ENCODE assay signal across 21 cellular contexts in genomic region chr12:3673960-3674708, GRCh38.
"Had no signal": no experiment of that assay in that cellular context is flagged by ENCODE, and none has a peak within 500 bp of the region (broad histone marks: within the 10 kb centered on the region; RNA-seq: fewer than 3 reads in every experiment).

No MANE protein-coding gene starts in this region.

- H3K4me1 ChIP-seq: ascending aorta, breast epithelium, gastroesophageal sphincter, testis, upper lobe of left lung had no signal

- H3K4me3 Mint-ChIP-seq: activated CD4-positive, alpha-beta memory T cell treated with anti-CD3 and anti-CD28 coated beads for 36 hours; activated naive CD4-positive, alpha-beta T cell treated with anti-CD3 and anti-CD28 coated beads, Interleukin-2, amount 10 ng/mL, durations not matched to agents 7 days and 5 days; activated T-cell treated with anti-CD3 and anti-CD28 coated beads, Interleukin-2, amount 50 U/mL, for 24 hours; dendritic cell treated with granulocyte-macrophage colony-stimulating factor and Interleukin-4, amounts not matched to agents 40 ng/mL and 50 ng/mL, for 4 days; naive thymus-derived CD8-positive, alpha-beta T cell; stimulated activated memory B cell treated with anti-CD40 and anti-IgM and Interleukin-4, amounts not matched to agents 10 μg/mL and 1 μg/mL and 100 μg/mL, for 72 hours had no signal

- ATAC-seq: gastroesophageal sphincter; naive thymus-derived CD8-positive, alpha-beta T cell; stimulated activated memory B cell treated with anti-CD40 and anti-IgM and Interleukin-4, amounts not matched to agents 10 μg/mL and 1 μg/mL and 100 μg/mL, for 72 hours had no signal

- H3K27ac Mint-ChIP-seq: activated CD4-positive, alpha-beta memory T cell treated with anti-CD3 and anti-CD28 coated beads for 36 hours; activated naive CD4-positive, alpha-beta T cell treated with anti-CD3 and anti-CD28 coated beads, Interleukin-2, amount 10 ng/mL, durations not matched to agents 7 days and 5 days; activated T-cell treated with anti-CD3 and anti-CD28 coated beads, Interleukin-2, amount 50 U/mL, for 24 hours; dendritic cell treated with granulocyte-macrophage colony-stimulating factor and Interleukin-4, amounts not matched to agents 40 ng/mL and 50 ng/mL, for 4 days; stimulated activated memory B cell treated with anti-CD40 and anti-IgM and Interleukin-4, amounts not matched to agents 10 μg/mL and 1 μg/mL and 100 μg/mL, for 72 hours had no signal

- H3K9me3 Mint-ChIP-seq: activated CD4-positive, alpha-beta memory T cell treated with anti-CD3 and anti-CD28 coated beads for 36 hours; activated naive CD4-positive, alpha-beta T cell treated with anti-CD3 and anti-CD28 coated beads, Interleukin-2, amount 10 ng/mL, durations not matched to agents 7 days and 5 days; activated T-cell treated with anti-CD3 and anti-CD28 coated beads, Interleukin-2, amount 50 U/mL, for 24 hours; dendritic cell treated with granulocyte-macrophage colony-stimulating factor and Interleukin-4, amounts not matched to agents 40 ng/mL and 50 ng/mL, for 4 days; naive thymus-derived CD8-positive, alpha-beta T cell; stimulated activated memory B cell treated with anti-CD40 and anti-IgM and Interleukin-4, amounts not matched to agents 10 μg/mL and 1 μg/mL and 100 μg/mL, for 72 hours had no signal

- H3K27ac ChIP-seq: ascending aorta, breast epithelium, esophagus muscularis mucosa, gastroesophageal sphincter, heart right ventricle, sigmoid colon, testis, upper lobe of left lung, WERI-Rb-1 had no signal

- DNase-seq: activated CD4-positive, alpha-beta memory T cell treated with anti-CD3 and anti-CD28 coated beads for 36 hours; activated CD4-positive, alpha-beta T cell treated with anti-CD3 and anti-CD28 coated beads for 1 hour; activated naive CD4-positive, alpha-beta T cell treated with anti-CD3 and anti-CD28 coated beads, Interleukin-2, amount 10 ng/mL, durations not matched to agents 7 days and 5 days; activated T-cell treated with anti-CD3 and anti-CD28 coated beads, Interleukin-2, amount 50 U/mL, for 24 hours; effector memory CD4-positive, alpha-beta T cell; heart right ventricle; kidney glomerular epithelial cell; mesendoderm; naive thymus-derived CD8-positive, alpha-beta T cell; sigmoid colon; stimulated activated CD4-positive, alpha-beta T cell treated with anti-CD3 and anti-CD28 coated beads, Interleukin-4, amount 100 ng/mL, for 24 hours; SW 1271; testis; WERI-Rb-1 had no signal

- H3K27me3 Mint-ChIP-seq: activated CD4-positive, alpha-beta memory T cell treated with anti-CD3 and anti-CD28 coated beads for 36 hours; activated naive CD4-positive, alpha-beta T cell treated with anti-CD3 and anti-CD28 coated beads, Interleukin-2, amount 10 ng/mL, durations not matched to agents 7 days and 5 days; activated T-cell treated with anti-CD3 and anti-CD28 coated beads, Interleukin-2, amount 50 U/mL, for 24 hours; dendritic cell treated with granulocyte-macrophage colony-stimulating factor and Interleukin-4, amounts not matched to agents 40 ng/mL and 50 ng/mL, for 4 days; naive thymus-derived CD8-positive, alpha-beta T cell; stimulated activated memory B cell treated with anti-CD40 and anti-IgM and Interleukin-4, amounts not matched to agents 10 μg/mL and 1 μg/mL and 100 μg/mL, for 72 hours had no signal

- H3K27me3 ChIP-seq: ascending aorta, breast epithelium, esophagus muscularis mucosa, gastroesophageal sphincter, heart right ventricle, sigmoid colon, testis, upper lobe of left lung had no signal

- H3K4me3 ChIP-seq: ascending aorta, breast epithelium, esophagus muscularis mucosa, gastroesophageal sphincter, heart right ventricle, sigmoid colon, testis, upper lobe of left lung had no signal

- H3K9me3 ChIP-seq: ascending aorta, breast epithelium, esophagus muscularis mucosa, gastroesophageal sphincter, heart right ventricle, sigmoid colon, testis, upper lobe of left lung had no signal

- H3K4me1 Mint-ChIP-seq: activated naive CD4-positive, alpha-beta T cell treated with anti-CD3 and anti-CD28 coated beads, Interleukin-2, amount 10 ng/mL, durations not matched to agents 7 days and 5 days; stimulated activated memory B cell treated with anti-CD40 and anti-IgM and Interleukin-4, amounts not matched to agents 10 μg/mL and 1 μg/mL and 100 μg/mL, for 72 hours had no signal

- H3K36me3 ChIP-seq: ascending aorta, breast epithelium, sigmoid colon, WERI-Rb-1 had no signal
